Comparison of ENCODE assay signal across 1 cellular context in the genomic region with DNA sequence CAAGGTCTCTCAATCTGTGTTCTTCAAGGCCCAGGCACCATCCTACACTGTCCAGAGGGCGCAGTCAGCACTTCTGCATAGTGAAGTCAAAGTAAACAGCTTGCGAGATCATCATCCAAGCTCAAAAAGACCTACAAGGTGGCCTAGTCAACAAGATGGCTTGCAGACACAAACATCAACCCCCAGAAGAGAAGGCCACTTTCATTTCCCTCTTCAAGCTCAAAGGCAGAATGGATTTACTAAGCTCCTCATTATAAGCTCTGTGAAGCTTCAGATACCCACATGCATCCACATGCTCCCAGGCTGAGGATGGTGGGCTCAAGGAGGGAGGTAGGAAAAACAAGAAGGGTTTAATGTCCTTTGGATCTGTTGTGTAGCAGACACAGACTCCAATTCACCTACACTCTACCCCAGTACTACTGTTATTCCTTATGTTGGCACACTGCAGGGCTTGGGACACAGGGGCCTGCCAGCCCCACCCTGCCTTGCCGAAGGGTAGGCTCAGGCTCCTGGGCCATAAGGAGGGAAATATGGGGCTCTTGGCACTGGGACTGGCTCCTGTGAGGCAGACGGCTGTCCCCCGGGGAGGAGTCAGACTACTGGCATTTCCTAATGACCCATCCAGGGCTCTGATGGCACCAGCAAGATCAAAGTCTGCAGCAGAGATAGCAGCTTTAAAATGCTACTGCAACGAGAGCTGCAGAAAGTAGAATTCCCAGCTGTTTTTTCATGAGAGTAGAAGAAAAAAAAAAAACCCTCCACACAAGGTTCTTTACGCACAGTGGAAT.
A peak's percentile ranks its signal among the peaks of the same experiment; 100 is the strongest.
TF ChIP-seq lines count a peak whose summit lies in the region.

No MANE protein-coding gene starts in this region.

TF ChIP-seq in GM12878, 131 proteins besides CTCF, POLR2A, EP300 and RAD21 (continued from another document):
- TF ChIP-seq, protein P1, sequence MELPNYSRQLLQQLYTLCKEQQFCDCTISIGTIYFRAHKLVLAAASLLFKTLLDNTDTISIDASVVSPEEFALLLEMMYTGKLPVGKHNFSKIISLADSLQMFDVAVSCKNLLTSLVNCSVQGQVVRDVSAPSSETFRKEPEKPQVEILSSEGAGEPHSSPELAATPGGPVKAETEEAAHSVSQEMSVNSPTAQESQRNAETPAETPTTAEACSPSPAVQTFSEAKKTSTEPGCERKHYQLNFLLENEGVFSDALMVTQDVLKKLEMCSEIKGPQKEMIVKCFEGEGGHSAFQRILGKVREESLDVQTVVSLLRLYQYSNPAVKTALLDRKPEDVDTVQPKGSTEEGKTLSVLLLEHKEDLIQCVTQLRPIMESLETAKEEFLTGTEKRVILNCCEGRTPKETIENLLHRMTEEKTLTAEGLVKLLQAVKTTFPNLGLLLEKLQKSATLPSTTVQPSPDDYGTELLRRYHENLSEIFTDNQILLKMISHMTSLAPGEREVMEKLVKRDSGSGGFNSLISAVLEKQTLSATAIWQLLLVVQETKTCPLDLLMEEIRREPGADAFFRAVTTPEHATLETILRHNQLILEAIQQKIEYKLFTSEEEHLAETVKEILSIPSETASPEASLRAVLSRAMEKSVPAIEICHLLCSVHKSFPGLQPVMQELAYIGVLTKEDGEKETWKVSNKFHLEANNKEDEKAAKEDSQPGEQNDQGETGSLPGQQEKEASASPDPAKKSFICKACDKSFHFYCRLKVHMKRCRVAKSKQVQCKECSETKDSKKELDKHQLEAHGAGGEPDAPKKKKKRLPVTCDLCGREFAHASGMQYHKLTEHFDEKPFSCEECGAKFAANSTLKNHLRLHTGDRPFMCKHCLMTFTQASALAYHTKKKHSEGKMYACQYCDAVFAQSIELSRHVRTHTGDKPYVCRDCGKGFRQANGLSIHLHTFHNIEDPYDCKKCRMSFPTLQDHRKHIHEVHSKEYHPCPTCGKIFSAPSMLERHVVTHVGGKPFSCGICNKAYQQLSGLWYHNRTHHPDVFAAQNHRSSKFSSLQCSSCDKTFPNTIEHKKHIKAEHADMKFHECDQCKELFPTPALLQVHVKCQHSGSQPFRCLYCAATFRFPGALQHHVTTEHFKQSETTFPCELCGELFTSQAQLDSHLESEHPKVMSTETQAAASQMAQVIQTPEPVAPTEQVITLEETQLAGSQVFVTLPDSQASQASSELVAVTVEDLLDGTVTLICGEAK (IDR thresholded peaks at IDR 0.05; ENCODE audit: borderline replicate concordance): no peak
- TF ChIP-seq, protein P2, sequence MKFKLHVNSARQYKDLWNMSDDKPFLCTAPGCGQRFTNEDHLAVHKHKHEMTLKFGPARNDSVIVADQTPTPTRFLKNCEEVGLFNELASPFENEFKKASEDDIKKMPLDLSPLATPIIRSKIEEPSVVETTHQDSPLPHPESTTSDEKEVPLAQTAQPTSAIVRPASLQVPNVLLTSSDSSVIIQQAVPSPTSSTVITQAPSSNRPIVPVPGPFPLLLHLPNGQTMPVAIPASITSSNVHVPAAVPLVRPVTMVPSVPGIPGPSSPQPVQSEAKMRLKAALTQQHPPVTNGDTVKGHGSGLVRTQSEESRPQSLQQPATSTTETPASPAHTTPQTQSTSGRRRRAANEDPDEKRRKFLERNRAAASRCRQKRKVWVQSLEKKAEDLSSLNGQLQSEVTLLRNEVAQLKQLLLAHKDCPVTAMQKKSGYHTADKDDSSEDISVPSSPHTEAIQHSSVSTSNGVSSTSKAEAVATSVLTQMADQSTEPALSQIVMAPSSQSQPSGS (IDR thresholded peaks at IDR 0.05; ENCODE audit: low read length): no peak
- no peak for TF ChIP-seq SIX5 (IDR thresholded peaks at IDR 0.05; ENCODE audit: low read depth, low read length, severe bottlenecking)
- TF ChIP-seq, protein P3, sequence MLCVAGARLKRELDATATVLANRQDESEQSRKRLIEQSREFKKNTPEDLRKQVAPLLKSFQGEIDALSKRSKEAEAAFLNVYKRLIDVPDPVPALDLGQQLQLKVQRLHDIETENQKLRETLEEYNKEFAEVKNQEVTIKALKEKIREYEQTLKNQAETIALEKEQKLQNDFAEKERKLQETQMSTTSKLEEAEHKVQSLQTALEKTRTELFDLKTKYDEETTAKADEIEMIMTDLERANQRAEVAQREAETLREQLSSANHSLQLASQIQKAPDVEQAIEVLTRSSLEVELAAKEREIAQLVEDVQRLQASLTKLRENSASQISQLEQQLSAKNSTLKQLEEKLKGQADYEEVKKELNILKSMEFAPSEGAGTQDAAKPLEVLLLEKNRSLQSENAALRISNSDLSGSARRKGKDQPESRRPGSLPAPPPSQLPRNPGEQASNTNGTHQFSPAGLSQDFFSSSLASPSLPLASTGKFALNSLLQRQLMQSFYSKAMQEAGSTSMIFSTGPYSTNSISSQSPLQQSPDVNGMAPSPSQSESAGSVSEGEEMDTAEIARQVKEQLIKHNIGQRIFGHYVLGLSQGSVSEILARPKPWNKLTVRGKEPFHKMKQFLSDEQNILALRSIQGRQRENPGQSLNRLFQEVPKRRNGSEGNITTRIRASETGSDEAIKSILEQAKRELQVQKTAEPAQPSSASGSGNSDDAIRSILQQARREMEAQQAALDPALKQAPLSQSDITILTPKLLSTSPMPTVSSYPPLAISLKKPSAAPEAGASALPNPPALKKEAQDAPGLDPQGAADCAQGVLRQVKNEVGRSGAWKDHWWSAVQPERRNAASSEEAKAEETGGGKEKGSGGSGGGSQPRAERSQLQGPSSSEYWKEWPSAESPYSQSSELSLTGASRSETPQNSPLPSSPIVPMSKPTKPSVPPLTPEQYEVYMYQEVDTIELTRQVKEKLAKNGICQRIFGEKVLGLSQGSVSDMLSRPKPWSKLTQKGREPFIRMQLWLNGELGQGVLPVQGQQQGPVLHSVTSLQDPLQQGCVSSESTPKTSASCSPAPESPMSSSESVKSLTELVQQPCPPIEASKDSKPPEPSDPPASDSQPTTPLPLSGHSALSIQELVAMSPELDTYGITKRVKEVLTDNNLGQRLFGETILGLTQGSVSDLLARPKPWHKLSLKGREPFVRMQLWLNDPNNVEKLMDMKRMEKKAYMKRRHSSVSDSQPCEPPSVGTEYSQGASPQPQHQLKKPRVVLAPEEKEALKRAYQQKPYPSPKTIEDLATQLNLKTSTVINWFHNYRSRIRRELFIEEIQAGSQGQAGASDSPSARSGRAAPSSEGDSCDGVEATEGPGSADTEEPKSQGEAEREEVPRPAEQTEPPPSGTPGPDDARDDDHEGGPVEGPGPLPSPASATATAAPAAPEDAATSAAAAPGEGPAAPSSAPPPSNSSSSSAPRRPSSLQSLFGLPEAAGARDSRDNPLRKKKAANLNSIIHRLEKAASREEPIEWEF (IDR thresholded peaks at IDR 0.05; ENCODE audit: insufficient replicate concordance, low read depth, low read length): no peak
- TF ChIP-seq, protein P4, sequence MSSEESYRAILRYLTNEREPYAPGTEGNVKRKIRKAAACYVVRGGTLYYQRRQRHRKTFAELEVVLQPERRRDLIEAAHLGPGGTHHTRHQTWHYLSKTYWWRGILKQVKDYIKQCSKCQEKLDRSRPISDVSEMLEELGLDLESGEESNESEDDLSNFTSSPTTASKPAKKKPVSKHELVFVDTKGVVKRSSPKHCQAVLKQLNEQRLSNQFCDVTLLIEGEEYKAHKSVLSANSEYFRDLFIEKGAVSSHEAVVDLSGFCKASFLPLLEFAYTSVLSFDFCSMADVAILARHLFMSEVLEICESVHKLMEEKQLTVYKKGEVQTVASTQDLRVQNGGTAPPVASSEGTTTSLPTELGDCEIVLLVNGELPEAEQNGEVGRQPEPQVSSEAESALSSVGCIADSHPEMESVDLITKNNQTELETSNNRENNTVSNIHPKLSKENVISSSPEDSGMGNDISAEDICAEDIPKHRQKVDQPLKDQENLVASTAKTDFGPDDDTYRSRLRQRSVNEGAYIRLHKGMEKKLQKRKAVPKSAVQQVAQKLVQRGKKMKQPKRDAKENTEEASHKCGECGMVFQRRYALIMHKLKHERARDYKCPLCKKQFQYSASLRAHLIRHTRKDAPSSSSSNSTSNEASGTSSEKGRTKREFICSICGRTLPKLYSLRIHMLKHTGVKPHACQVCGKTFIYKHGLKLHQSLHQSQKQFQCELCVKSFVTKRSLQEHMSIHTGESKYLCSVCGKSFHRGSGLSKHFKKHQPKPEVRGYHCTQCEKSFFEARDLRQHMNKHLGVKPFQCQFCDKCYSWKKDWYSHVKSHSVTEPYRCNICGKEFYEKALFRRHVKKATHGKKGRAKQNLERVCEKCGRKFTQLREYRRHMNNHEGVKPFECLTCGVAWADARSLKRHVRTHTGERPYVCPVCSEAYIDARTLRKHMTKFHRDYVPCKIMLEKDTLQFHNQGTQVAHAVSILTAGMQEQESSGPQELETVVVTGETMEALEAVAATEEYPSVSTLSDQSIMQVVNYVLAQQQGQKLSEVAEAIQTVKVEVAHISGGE (CRISPR knock-in tag; IDR thresholded peaks at IDR 0.05): no peak
- TF ChIP-seq, protein P5, sequence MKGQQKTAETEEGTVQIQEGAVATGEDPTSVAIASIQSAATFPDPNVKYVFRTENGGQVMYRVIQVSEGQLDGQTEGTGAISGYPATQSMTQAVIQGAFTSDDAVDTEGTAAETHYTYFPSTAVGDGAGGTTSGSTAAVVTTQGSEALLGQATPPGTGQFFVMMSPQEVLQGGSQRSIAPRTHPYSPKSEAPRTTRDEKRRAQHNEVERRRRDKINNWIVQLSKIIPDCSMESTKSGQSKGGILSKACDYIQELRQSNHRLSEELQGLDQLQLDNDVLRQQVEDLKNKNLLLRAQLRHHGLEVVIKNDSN (IDR thresholded peaks at IDR 0.05; ENCODE audit: borderline replicate concordance, extremely low read length, insufficient read depth, low read depth, low read length): no peak
- TF ChIP-seq, protein P6, sequence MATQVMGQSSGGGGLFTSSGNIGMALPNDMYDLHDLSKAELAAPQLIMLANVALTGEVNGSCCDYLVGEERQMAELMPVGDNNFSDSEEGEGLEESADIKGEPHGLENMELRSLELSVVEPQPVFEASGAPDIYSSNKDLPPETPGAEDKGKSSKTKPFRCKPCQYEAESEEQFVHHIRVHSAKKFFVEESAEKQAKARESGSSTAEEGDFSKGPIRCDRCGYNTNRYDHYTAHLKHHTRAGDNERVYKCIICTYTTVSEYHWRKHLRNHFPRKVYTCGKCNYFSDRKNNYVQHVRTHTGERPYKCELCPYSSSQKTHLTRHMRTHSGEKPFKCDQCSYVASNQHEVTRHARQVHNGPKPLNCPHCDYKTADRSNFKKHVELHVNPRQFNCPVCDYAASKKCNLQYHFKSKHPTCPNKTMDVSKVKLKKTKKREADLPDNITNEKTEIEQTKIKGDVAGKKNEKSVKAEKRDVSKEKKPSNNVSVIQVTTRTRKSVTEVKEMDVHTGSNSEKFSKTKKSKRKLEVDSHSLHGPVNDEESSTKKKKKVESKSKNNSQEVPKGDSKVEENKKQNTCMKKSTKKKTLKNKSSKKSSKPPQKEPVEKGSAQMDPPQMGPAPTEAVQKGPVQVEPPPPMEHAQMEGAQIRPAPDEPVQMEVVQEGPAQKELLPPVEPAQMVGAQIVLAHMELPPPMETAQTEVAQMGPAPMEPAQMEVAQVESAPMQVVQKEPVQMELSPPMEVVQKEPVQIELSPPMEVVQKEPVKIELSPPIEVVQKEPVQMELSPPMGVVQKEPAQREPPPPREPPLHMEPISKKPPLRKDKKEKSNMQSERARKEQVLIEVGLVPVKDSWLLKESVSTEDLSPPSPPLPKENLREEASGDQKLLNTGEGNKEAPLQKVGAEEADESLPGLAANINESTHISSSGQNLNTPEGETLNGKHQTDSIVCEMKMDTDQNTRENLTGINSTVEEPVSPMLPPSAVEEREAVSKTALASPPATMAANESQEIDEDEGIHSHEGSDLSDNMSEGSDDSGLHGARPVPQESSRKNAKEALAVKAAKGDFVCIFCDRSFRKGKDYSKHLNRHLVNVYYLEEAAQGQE (IDR thresholded peaks at IDR 0.05; ENCODE audit: low read depth, low read length): no peak
- TF ChIP-seq HDAC2 (IDR thresholded peaks at IDR 0.05): no peak
- no peak for TF ChIP-seq CREB1 (IDR thresholded peaks at IDR 0.05; ENCODE audit: low read depth)
- TF ChIP-seq ZBED1 (IDR thresholded peaks at IDR 0.05; ENCODE audit: borderline replicate concordance): no peak
- TF ChIP-seq IKZF1 (conservative IDR thresholded peaks at IDR 0.05): 0 out of 2 replicates have a peak, but pooled peaks have one; percentile 20
- no peak for TF ChIP-seq JUND (IDR thresholded peaks at IDR 0.05; ENCODE audit: low read depth, low read length)
- no peak for TF ChIP-seq RCOR1 (conservative IDR thresholded peaks at IDR 0.05; ENCODE audit: low read depth, low read length)
